In the genomic region with DNA sequence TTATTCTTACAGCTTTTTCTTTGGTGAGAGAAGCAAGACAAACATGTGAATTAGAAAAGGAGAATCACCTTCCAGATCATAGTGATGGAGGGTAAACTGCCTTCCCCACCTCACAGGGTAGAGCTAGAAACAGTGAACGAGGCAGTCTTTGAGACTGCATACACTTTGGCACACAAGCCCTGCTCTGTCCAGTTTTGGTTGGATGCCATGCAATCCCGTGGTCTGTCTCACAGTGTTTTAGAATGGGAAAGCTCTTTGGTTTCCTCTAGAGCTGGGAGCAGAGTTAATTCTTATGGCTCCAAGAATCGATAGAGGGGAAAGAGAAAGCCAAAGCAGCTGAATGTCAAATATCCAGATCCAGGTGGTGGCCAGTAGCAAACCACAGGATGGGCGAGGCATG, we compare ENCODE assay signal across 18 cellular contexts.
"Had no signal": no experiment of that assay in that cellular context is flagged by ENCODE, and none has a peak within 500 bp of the region (broad histone marks: within the 10 kb centered on the region; RNA-seq: fewer than 3 reads in every experiment).

No MANE protein-coding gene starts in this region.

- H3K4me3 ChIP-seq: adrenal gland, hepatocyte, psoas muscle, transverse colon had no signal

- H2AFZ ChIP-seq: hepatocyte had no signal

- H3K4me2 ChIP-seq: hepatocyte had no signal

- H3K79me2 ChIP-seq: hepatocyte had no signal

- H3K4me1 ChIP-seq: adrenal gland, psoas muscle, transverse colon had no signal

- ATAC-seq: activated naive CD4-positive, alpha-beta T cell treated with anti-CD3 and anti-CD28 coated beads, Interleukin-2, amount 50 U/mL, for 72 hours; left ventricle myocardium superior; naive thymus-derived CD4-positive, alpha-beta T cell; psoas muscle; right cardiac atrium; SK-N-SH treated with all-trans-retinoic acid at 6 μM for 48 hours; stimulated activated naive CD8-positive, alpha-beta T cell treated with anti-CD3 and anti-CD28 coated beads, Interleukin-15, amount 100 ng/mL, for 72 hours had no signal

- H3K27ac ChIP-seq: adrenal gland, hepatocyte, psoas muscle, transverse colon, VCaP had no signal

- DNase-seq: activated CD4-positive, alpha-beta T cell treated with anti-CD3 and anti-CD28 coated beads for 1 hour; activated CD4-positive, alpha-beta T cell treated with anti-CD3 and anti-CD28 coated beads, Interleukin-2, amount 50 U/mL, for 1 hour; activated T-cell treated with anti-CD3 and anti-CD28 coated beads, Interleukin-2, amount 50 U/mL, for 1 hour; adrenal gland; effector CD4-positive, alpha-beta T cell; foreskin fibroblast; left ventricle myocardium superior; mammary epithelial cell; naive thymus-derived CD4-positive, alpha-beta T cell; psoas muscle; right cardiac atrium; stimulated activated CD4-positive, alpha-beta T cell treated with anti-CD3 and anti-CD28 coated beads, Interleukin-1b, Interleukin-23, amount 100 ng/mL, for 48 hours; stimulated activated naive CD8-positive, alpha-beta T cell treated with anti-CD3 and anti-CD28 coated beads, Interleukin-15, amount 100 ng/mL, for 72 hours; transverse colon had no signal

- H3K27me3 ChIP-seq: adrenal gland, hepatocyte, transverse colon had no signal

- H3K9me3 ChIP-seq: adrenal gland, psoas muscle, transverse colon had no signal
